ENCODE assay signal across 8 cellular contexts in genomic region chr1:117059334-117059677, GRCh38. TPM values are rescaled to one million over a fixed set of nuclear protein-coding genes. Genes with fewer than 3 reads are reported as not detected.
DNase-seq lines count a peak whose midpoint lies in the region; ATAC-seq, FAIRE-seq and TF ChIP-seq lines count a peak whose summit lies in the region.

No MANE protein-coding gene starts in this region.

- CTCF ChIA-PET in GM12878 (lab: Yijun Ruan, JAX) = interaction anchor here (0.8 to 10.0 kb wide), 13 partner anchors 8 to 573 kb away, joined by 3 to 134 read pairs (median 5); partner anchors contain the start of gene CD101

- H3K4me1 ChIP-seq in KMS-11 (ENCODE audit: low read depth, poor library complexity, severe bottlenecking) = peaks cover 34% of the 10 kb centered on the region
- H3K4me1 ChIP-seq in GM12878 (ENCODE audit: control insufficient read depth, insufficient read depth, low read length) = peaks cover 4% of the 10 kb centered on the region

- no peak overlapping the region for H3K4me3 ChIP-seq in KMS-11 (IDR thresholded peaks at IDR 0.05; ENCODE audit: insufficient read depth, low read depth, low read length)
- peak overlapping the region; percentile 70 for H3K4me3 ChIP-seq in GM12878

- ATAC-seq in GM21576 (IDR thresholded peaks at IDR 0.05; ENCODE audit: unreplicated experiment) (peak; percentile 31), GM12878 (peak; percentile 60)

- TF ChIP-seq CTCF in KMS-11 (conservative IDR thresholded peaks at IDR 0.05; ENCODE audit: low read depth, low read length) = no peak
- TF ChIP-seq CTCF in GM12878 (IDR thresholded peaks at IDR 0.05 in 2 of 3, conservative IDR thresholded peaks at IDR 0.05 in 1 of 3; ENCODE audit: control insufficient read depth in 2 of 3, extremely low read depth in 1 of 3, insufficient read depth in 1 of 3, low read depth in 3 of 3, low read length in 3 of 3) = no peak

- no peaks in the 10 kb centered on the region for H3K9me3 ChIP-seq in GM12878 (replicated peaks; ENCODE audit: control insufficient read depth, insufficient read depth, low read length)

- no peak for FAIRE-seq in GM12878 (lab: Jason Lieb, UNC)

- peak; percentile 54; the same call in 1 of the 2 replicates for TF ChIP-seq POLR2A in GM12878 (IDR thresholded peaks at IDR 0.05; ENCODE audit: low read depth, low read length)

- peak overlapping the region; percentile 91 for H3K9ac ChIP-seq in KMS-11
- H3K9ac ChIP-seq in GM12878 (ENCODE audit: control insufficient read depth, insufficient read depth, low read length) = peak overlapping the region; percentile 89

- in situ Hi-C loops in GM12878 (cut with MboI) = loop anchor here (5.0 kb wide), 1 partner anchor 482 kb away; no protein-coding TSS in a partner anchor

- intact Hi-C loops in GM12878 (cut with micrococcal nuclease; ENCODE audit: unreplicated experiment) = no loop called here

- SMC1A ChIA-PET in GM12878 (lab: Charles Lee; ENCODE audit: uncharacterized antibody, unreplicated experiment) = interaction anchor here (0.8 to 10.2 kb wide), 16 partner anchors 9 to 683 kb away, joined by 3 to 91 read pairs (median 5); no protein-coding TSS in a partner anchor

- no peak for TF ChIP-seq RAD21 in GM12878 (IDR thresholded peaks at IDR 0.05; ENCODE audit: insufficient read depth, low read depth, low read length)

- TSS peak; percentile 83 for BruUV-seq in GM12878 (replicated peaks; lab: Mats Ljungman, UMichigan)

- peak overlapping the region; percentile 69 for H2AFZ ChIP-seq in KMS-11 (ENCODE audit: low read depth)
- peak overlapping the region; percentile 90 for H2AFZ ChIP-seq in GM12878 (ENCODE audit: control insufficient read depth, low read depth, low read length)

- DNase-seq in ELR (ENCODE audit: low read depth) (peak; percentile 38), T-helper 1 cell (peak; percentile 47 to 82 (median 59)), GM12878 (ENCODE audit: low read depth, low spot score) (peak; percentile 52), left kidney (ENCODE audit: low read depth, low spot score) (peak; percentile 87), midbrain (lab: John Stamatoyannopoulos, UW) (no peak)
- peak; percentile 45 to 46 for DNase-seq in stimulated activated CD8-positive, alpha-beta memory T cell treated with anti-CD3 and anti-CD28 coated beads, Interleukin-2, amount 100 ng/mL, for 1 hour (ENCODE audit: low read depth in 2 of 2)

- no peak for TF ChIP-seq EP300 in GM12878 (IDR thresholded peaks at IDR 0.05; ENCODE audit: borderline replicate concordance in 1 of 2, control insufficient read depth in 1 of 2, low read depth in 2 of 2, low read length in 2 of 2)

- H4K20me1 ChIP-seq in KMS-11 (ENCODE audit: insufficient read depth) (no peaks in the 10 kb centered on the region), GM12878 (ENCODE audit: control insufficient read depth, insufficient read depth) (no peaks in the 10 kb centered on the region)

- peak overlapping the region; percentile 93 for H3K27ac ChIP-seq in KMS-11
- peak overlapping the region; percentile 90 for H3K27ac ChIP-seq in GM12878 (ENCODE audit: control insufficient read depth, insufficient read depth)

- POLR2A ChIA-PET in GM12878 (lab: Charles Lee) = interaction anchor here (0.8 to 3.8 kb wide), 13 partner anchors 12 to 503 kb away, joined by 3 to 24 read pairs (median 7); no protein-coding TSS in a partner anchor

- H3K4me2 ChIP-seq in KMS-11 (peak overlapping the region; percentile 50), GM12878 (ENCODE audit: control insufficient read depth, insufficient read depth) (peak overlapping the region; percentile 28)

- no peaks in the 10 kb centered on the region for H3K36me3 ChIP-seq in KMS-11 (ENCODE audit: insufficient read depth)
- H3K36me3 ChIP-seq in GM12878 (ENCODE audit: control insufficient read depth in 2 of 2, insufficient read depth in 2 of 2, low read length in 1 of 2) = no peaks in the 10 kb centered on the region; a peak in 1 of 4 replicates

- H3K27me3 ChIP-seq in KMS-11 (ENCODE audit: insufficient read depth, low read depth) = no peaks in the 10 kb centered on the region
- H3K27me3 ChIP-seq in GM12878 (replicated peaks in 1 of 2; ENCODE audit: control insufficient read depth in 2 of 2, insufficient read depth in 2 of 2, low read length in 1 of 2) = no peaks in the 10 kb centered on the region

- peaks cover 17% of the 10 kb centered on the region; the same call in 1 of the 2 replicates for H3K79me2 ChIP-seq in KMS-11 (ENCODE audit: insufficient read depth, low read depth)
- peaks cover 63% of the 10 kb centered on the region for H3K79me2 ChIP-seq in GM12878 (ENCODE audit: control insufficient read depth, insufficient read depth, low read length)

- RAD21 ChIA-PET in GM12878 (lab: Charles Lee; ENCODE audit: unreplicated experiment) = interaction anchor here (1.0 to 6.4 kb wide), 17 partner anchors 8 to 684 kb away, joined by 3 to 81 read pairs (median 7); partner anchors contain the start of gene CD101

- 1% methylated on average over 18 of the region's 18 CpGs for WGBS in GM12878 (ENCODE audit: insufficient coverage, insufficient replicate concordance, low lambda C conversion rate, missing lambda C conversion rate)

TF ChIP-seq in GM12878, 131 proteins besides CTCF, POLR2A, EP300 and RAD21 (continues in another document):
- TF ChIP-seq TCF3 (IDR thresholded peaks at IDR 0.05; ENCODE audit: borderline replicate concordance, insufficient read depth, low read depth, low read length) (0 out of 2 replicates have a peak, but pooled peaks have one; percentile 58), YY1 (IDR thresholded peaks at IDR 0.05; ENCODE audit: low read depth, low read length) (peak; percentile 87), ZSCAN29 (IDR thresholded peaks at IDR 0.05) (no peak), POLR2AphosphoS5 (IDR thresholded peaks at IDR 0.05; ENCODE audit: low read length) (peak; percentile 62), MEF2B (IDR thresholded peaks at IDR 0.05; ENCODE audit: partially characterized antibody, poor library complexity, severe bottlenecking) (peak; percentile 16), TCF12 (IDR thresholded peaks at IDR 0.05; ENCODE audit: low read depth, low read length) (peak; percentile 66; the same call in 1 of the 2 replicates), RUNX3 (IDR thresholded peaks at IDR 0.05; ENCODE audit: low read length) (peak; percentile 77), MYB (IDR thresholded peaks at IDR 0.05; ENCODE audit: borderline replicate concordance, low read depth, low read length) (no peak), NRF1 (conservative IDR thresholded peaks at IDR 0.05; ENCODE audit: low read depth, low read length) (peak; percentile 30; the same call in 1 of the 2 replicates), MLLT1 (IDR thresholded peaks at IDR 0.05) (no peak; the same call in 1 of the 2 replicates), MTA3 (IDR thresholded peaks at IDR 0.05; ENCODE audit: borderline replicate concordance, low read length) (0 out of 2 replicates have a peak, but pooled peaks have one; percentile 24), RCOR1 (conservative IDR thresholded peaks at IDR 0.05; ENCODE audit: low read depth, low read length) (no peak)

RNA-seq across cellular contexts. Expression of gene TTF2, which starts 0.8 kb away (rescaled TPM):
- total RNA-seq in GM12878 (2013; cell fraction: nucleolus; rRNA removed) = 655 and 686 TPM in 2 replicates
- 82.1 and 96.0 TPM in 2 replicates for total RNA-seq in GM12878 (2014; rRNA removed)
- total RNA-seq in GM12878 (2014; rRNA removed; fragmentation: Illumina TruSeq; extraction: Trizol) = 74.3 and 75.4 TPM in 2 replicates
- total RNA-seq in GM12878 (2021) = 114 and 121 TPM in 2 replicates
- polyA plus RNA-seq in GM12878 (2011; ENCODE audit: low read depth) = 12.0 TPM
- 132 and 134 TPM in 2 replicates for polyA plus RNA-seq in GM12878 (2011; rRNA removed)
- 98.6 and 111 TPM in 2 replicates for polyA plus RNA-seq in GM12878 (2011; cell fraction: cytosol; rRNA removed)
- polyA plus RNA-seq in GM12878 (2011; cell fraction: nucleus; rRNA removed) = 189 and 202 TPM in 2 replicates
- polyA plus RNA-seq in GM12878 (2012) = 22.7 and 35.5 TPM in 2 replicates
- 63.8 and 94.6 TPM in 2 replicates for polyA plus RNA-seq in GM12878 (2014; fragmentation: Illumina TruSeq; extraction: Trizol)
- 10 to 100 TPM; 17.7 to 20.8 TPM for polyA plus RNA-seq in GM12878 (2014; fragmentation: Nextera tagmentation; extraction: Ambion mirVana)
- 63.9 and 66.4 TPM in 2 replicates for polyA plus RNA-seq in GM12878 (2014; rRNA removed)
- polyA plus RNA-seq in GM12878 (2016; fragmentation: Nextera tagmentation; extraction: Ambion mirVana) = 100 to 1,000 TPM; 110 to 125 TPM
- 79.6 and 137 TPM in 2 replicates for polyA minus RNA-seq in GM12878 (2011; rRNA and poly(A)+ RNA removed)
- polyA minus RNA-seq in GM12878 (2011; cell fraction: cytosol; rRNA and poly(A)+ RNA removed) = 44.4 and 49.2 TPM in 2 replicates
- 111 and 144 TPM in 2 replicates for polyA minus RNA-seq in GM12878 (2011; cell fraction: nucleus; rRNA and poly(A)+ RNA removed)

RNA-seq across cellular contexts. Expression of gene CD101, which starts 57.7 kb away (rescaled TPM):
- total RNA-seq in GM12878 (2013; cell fraction: nucleolus; rRNA removed) = 5.1 and 5.4 TPM in 2 replicates
- total RNA-seq in GM12878 (2014; rRNA removed) (1.9 and 3.1 TPM in 2 replicates), GM12878 (2014; rRNA removed; fragmentation: Illumina TruSeq; extraction: Trizol) (3.2 and 3.7 TPM in 2 replicates), GM12878 (2021) (3.1 and 4.5 TPM in 2 replicates)
- 0.29 TPM for polyA plus RNA-seq in GM12878 (2011; ENCODE audit: low read depth)
- polyA plus RNA-seq in GM12878 (2011; rRNA removed) (4.3 and 7.9 TPM in 2 replicates), GM12878 (2014; fragmentation: Illumina TruSeq; extraction: Trizol) (3.3 and 4.6 TPM in 2 replicates), GM12878 (2014; fragmentation: Nextera tagmentation; extraction: Ambion mirVana) (1 to 10 TPM; 1.9 to 2.7 TPM), GM12878 (2014; rRNA removed) (1.8 and 4.0 TPM in 2 replicates), GM12878 (2016; fragmentation: Nextera tagmentation; extraction: Ambion mirVana) (1 to 10 TPM in 1 of 2 experiments, under 1 TPM in 1; 0.56 to 1.5 TPM)
- polyA plus RNA-seq in GM12878 (2011; cell fraction: cytosol; rRNA removed) = 10.6 and 11.1 TPM in 2 replicates
- 8.1 and 10.1 TPM in 2 replicates for polyA plus RNA-seq in GM12878 (2011; cell fraction: nucleus; rRNA removed)
- 0.52 and 1.1 TPM in 2 replicates for polyA plus RNA-seq in GM12878 (2012)
- 15.1 and 22.9 TPM in 2 replicates for polyA minus RNA-seq in GM12878 (2011; rRNA and poly(A)+ RNA removed)
- 5.5 and 8.8 TPM in 2 replicates for polyA minus RNA-seq in GM12878 (2011; cell fraction: cytosol; rRNA and poly(A)+ RNA removed)
- polyA minus RNA-seq in GM12878 (2011; cell fraction: nucleus; rRNA and poly(A)+ RNA removed) = 4.0 and 7.7 TPM in 2 replicates
